20 cellular contexts compared by ENCODE assay signal in genomic region chr7:109552017-109552416, GRCh38.
"Had no signal": no experiment of that assay in that cellular context is flagged by ENCODE, and none has a peak within 500 bp of the region (broad histone marks: within the 10 kb centered on the region; RNA-seq: fewer than 3 reads in every experiment).

No MANE protein-coding gene starts in this region.

- ATAC-seq: activated CD8-positive, alpha-beta memory T cell treated with anti-CD3 and anti-CD28 coated beads, Interleukin-2, amount 10 ng/mL, durations not matched to agents 7 days and 5 days; activated naive CD8-positive, alpha-beta T cell treated with anti-CD3 and anti-CD28 coated beads, Interleukin-2, amount 50 U/mL, for 24 hours; body of pancreas; natural killer cell; stimulated activated naive CD8-positive, alpha-beta T cell treated with anti-CD3 and anti-CD28 coated beads, Interleukin-15, Interleukin-2, amounts not matched to agents 100 U/mL and 50 U/mL, for 24 hours; upper lobe of right lung had no signal

- H3K4me3 ChIP-seq: body of pancreas, esophagus muscularis mucosa, hepatocyte, left ventricle myocardium inferior, upper lobe of right lung had no signal

- DNase-seq: activated CD4-positive, alpha-beta memory T cell treated with anti-CD3 and anti-CD28 coated beads, Interleukin-2, amount 10 ng/mL, durations not matched to agents 7 days and 5 days; activated CD4-positive, alpha-beta T cell treated with anti-CD3 and anti-CD28 coated beads for 48 hours; activated CD8-positive, alpha-beta memory T cell treated with anti-CD3 and anti-CD28 coated beads, Interleukin-2, amount 10 ng/mL, durations not matched to agents 7 days and 5 days; activated gamma-delta T cell; activated naive CD4-positive, alpha-beta T cell treated with anti-CD3 and anti-CD28 coated beads, Interleukin-2, amount 50 U/mL, for 16 hours; activated naive CD8-positive, alpha-beta T cell treated with anti-CD3 and anti-CD28 coated beads, Interleukin-2, amount 50 U/mL, for 24 hours; activated T-cell treated with anti-CD3 and anti-CD28 coated beads for 4 hours; body of pancreas; effector CD8-positive, alpha-beta T cell; glutamatergic neuron; kidney glomerular epithelial cell; left ventricle myocardium inferior; midbrain; natural killer cell; retina; stimulated activated CD4-positive, alpha-beta T cell treated with anti-CD3 and anti-CD28 coated beads, Interleukin-4, amount 100 ng/mL, for 4 hours; stimulated activated naive CD8-positive, alpha-beta T cell treated with anti-CD3 and anti-CD28 coated beads, Interleukin-15, Interleukin-2, amounts not matched to agents 100 U/mL and 50 U/mL, for 24 hours; upper lobe of right lung had no signal
